In genomic region chr19:1470864-1471513, GRCh38 we compare ENCODE assay signal across 8 cellular contexts. TPM values are rescaled to one million over a fixed set of nuclear protein-coding genes. Genes with fewer than 3 reads are reported as not detected.
DNase-seq lines count a peak whose midpoint lies in the region; ATAC-seq, FAIRE-seq and TF ChIP-seq lines count a peak whose summit lies in the region.

No MANE protein-coding gene starts in this region.

- peaks cover 4% of the 10 kb centered on the region for H3K4me1 Mint-ChIP-seq in activated T-cell treated with anti-CD3 and anti-CD28 coated beads, Interleukin-2, amount 50 U/mL, for 72 hours (ENCODE audit: low read depth)

- no peak overlapping the region for H3K27ac Mint-ChIP-seq in activated T-cell treated with anti-CD3 and anti-CD28 coated beads, Interleukin-2, amount 50 U/mL, for 72 hours

- FAIRE-seq in urothelium cell line (lab: Jason Lieb, UNC): no peak

- H3K36me3 Mint-ChIP-seq in activated T-cell treated with anti-CD3 and anti-CD28 coated beads, Interleukin-2, amount 50 U/mL, for 72 hours (ENCODE audit: insufficient read depth in 2 of 2): no peaks in the 10 kb centered on the region

- peaks cover 20% of the 10 kb centered on the region for H3K4me1 ChIP-seq in thymus (ENCODE audit: control insufficient read depth, insufficient read depth, low read length)

- H3K4me3 Mint-ChIP-seq in activated T-cell treated with anti-CD3 and anti-CD28 coated beads, Interleukin-2, amount 50 U/mL, for 72 hours: peak overlapping the region; percentile 47 to 65

- H3K9me3 ChIP-seq in thymus (ENCODE audit: control insufficient read depth): no peaks in the 10 kb centered on the region

- peaks cover 74% of the 10 kb centered on the region for H3K27me3 ChIP-seq in thymus (ENCODE audit: control insufficient read depth, insufficient read depth)

- H3K36me3 ChIP-seq in thymus (ENCODE audit: control insufficient read depth, insufficient read depth): peaks cover 17% of the 10 kb centered on the region

- no peaks in the 10 kb centered on the region for H3K9me3 Mint-ChIP-seq in activated T-cell treated with anti-CD3 and anti-CD28 coated beads, Interleukin-2, amount 50 U/mL, for 72 hours

- TF ChIP-seq CTCF in 22Rv1 (IDR thresholded peaks at IDR 0.05): no peak

- DNase-seq in HT-29 (ENCODE audit: low spot score) (peak; percentile 30), iPS-NIHi11 (ENCODE audit: low spot score) (peak; percentile 78), T-helper 9 cell (no peak), urothelium cell line (ENCODE audit: low spot score) (no peak)
- peak in 1 of 2 donors; percentile 37 for DNase-seq in activated T-cell treated with anti-CD3 and anti-CD28 coated beads, Interleukin-2, amount 50 U/mL, for 72 hours

- peak overlapping the region; percentile 86 for H3K27ac ChIP-seq in 22Rv1
- H3K27ac ChIP-seq in thymus (ENCODE audit: low read depth): no peak overlapping the region

- peak overlapping the region; percentile 47 for H3K4me3 ChIP-seq in thymus (ENCODE audit: low read length)

- peaks cover 6% of the 10 kb centered on the region for H3K27me3 Mint-ChIP-seq in activated T-cell treated with anti-CD3 and anti-CD28 coated beads, Interleukin-2, amount 50 U/mL, for 72 hours (ENCODE audit: low read depth)

- 9% methylated on average over 40 of the region's 40 CpGs for WGBS in thymus

- peak; percentile 27 to 38 for ATAC-seq in activated T-cell treated with anti-CD3 and anti-CD28 coated beads, Interleukin-2, amount 50 U/mL, for 72 hours (replicated peaks in 1 of 2)
- no peak for ATAC-seq in esophagus mucosa

RNA-seq across cellular contexts. Expression of gene C19orf25, which starts 8.0 kb away (rescaled TPM):
- total RNA-seq in HT-29 (2014; rRNA removed; shearing (Covaris generic)): 56.0 and 72.9 TPM in 2 replicates
- 10 to 100 TPM; 28.1 to 31.7 TPM for total RNA-seq in activated T-cell treated with anti-CD3 and anti-CD28 coated beads, Interleukin-2, amount 50 U/mL, for 72 hours
- polyA plus RNA-seq in thymus: 38.1 TPM
- total RNA-seq in esophagus mucosa: 19.2 TPM

RNA-seq across cellular contexts. Expression of gene PCSK4, which starts 19.2 kb away (rescaled TPM):
- 0.99 and 2.1 TPM in 2 replicates for total RNA-seq in HT-29 (2014; rRNA removed; shearing (Covaris generic))
- total RNA-seq in activated T-cell treated with anti-CD3 and anti-CD28 coated beads, Interleukin-2, amount 50 U/mL, for 72 hours: 10 to 100 TPM; 13.3 to 16.6 TPM
- 11.5 TPM for polyA plus RNA-seq in thymus
- 1.2 TPM for total RNA-seq in esophagus mucosa

RNA-seq across cellular contexts. Expression of gene REEP6, which starts 20.0 kb away (rescaled TPM):
- 23.1 and 26.6 TPM in 2 replicates for total RNA-seq in HT-29 (2014; rRNA removed; shearing (Covaris generic))
- total RNA-seq in activated T-cell treated with anti-CD3 and anti-CD28 coated beads, Interleukin-2, amount 50 U/mL, for 72 hours: 1 to 10 TPM; 1.7 to 3.8 TPM
- polyA plus RNA-seq in thymus: 1.9 TPM
- total RNA-seq in esophagus mucosa: 8.5 TPM

RNA-seq across cellular contexts. Expression of gene APC2, which starts 21.1 kb away (rescaled TPM):
- 0.16 and 0.43 TPM in 2 replicates for total RNA-seq in HT-29 (2014; rRNA removed; shearing (Covaris generic))
- total RNA-seq in activated T-cell treated with anti-CD3 and anti-CD28 coated beads, Interleukin-2, amount 50 U/mL, for 72 hours: under 1 TPM; 0.02 to 0.14 TPM
- 0.11 TPM for polyA plus RNA-seq in thymus
- 0.48 TPM for total RNA-seq in esophagus mucosa

RNA-seq across cellular contexts. Expression of gene RPS15, which starts 32.8 kb away (rescaled TPM):
- total RNA-seq in HT-29 (2014; rRNA removed; shearing (Covaris generic)): 2,135 and 2,483 TPM in 2 replicates
- 1,000 to 10,000 TPM; 1,293 to 1,490 TPM for total RNA-seq in activated T-cell treated with anti-CD3 and anti-CD28 coated beads, Interleukin-2, amount 50 U/mL, for 72 hours
- polyA plus RNA-seq in thymus: 3,095 TPM
- 1,167 TPM for total RNA-seq in esophagus mucosa

Comparison
In these comparisons a context has a peak if more than half of its experiments do, and no peak if none do; other contexts are left out.
1. DNase-seq: peak in HT-29 (single experiment) and iPS-NIHi11 (single experiment); none in T-helper 9 cell (single experiment) and urothelium cell line (single experiment).